7 cellular contexts compared by ENCODE assay signal in genomic region chr6:91081452-91082067, GRCh38.
DNase-seq lines count a peak whose midpoint lies in the region; TF ChIP-seq lines count a peak whose summit lies in the region.

No MANE protein-coding gene starts in this region.

- no peaks in the 10 kb centered on the region for H4K20me1 ChIP-seq in SU-DHL-6 (ENCODE audit: low read depth, low read length)

- no peaks in the 10 kb centered on the region for H3F3A ChIP-seq in SU-DHL-6 (ENCODE audit: insufficient read depth)

- H3K36me3 ChIP-seq in SU-DHL-6 (ENCODE audit: low read length) = no peaks in the 10 kb centered on the region

- no peak overlapping the region for H3K27ac ChIP-seq in SU-DHL-6 (ENCODE audit: low read depth, low read length)

- no peak overlapping the region for H3K4me3 ChIP-seq in GM12865 (ENCODE audit: low read depth, low read length)
- H3K4me3 ChIP-seq in SU-DHL-6 (ENCODE audit: insufficient read depth, low read length, poor library complexity, severe bottlenecking) = no peak overlapping the region
- H3K4me3 ChIP-seq in retinal pigment epithelial cell (ENCODE audit: low read length) = no peak overlapping the region

- H3K79me2 ChIP-seq in SU-DHL-6 (ENCODE audit: insufficient read depth, low read length) = no peaks in the 10 kb centered on the region

- H3K4me2 ChIP-seq in SU-DHL-6 (ENCODE audit: low read depth, low read length, poor library complexity, severe bottlenecking) = no peak overlapping the region

- no peaks in the 10 kb centered on the region for H3K9me2 ChIP-seq in SU-DHL-6 (replicated peaks; ENCODE audit: insufficient read depth, low read length)

- H2AFZ ChIP-seq in SU-DHL-6 (ENCODE audit: low read depth, low read length, severe bottlenecking) = no peak overlapping the region

- no peaks in the 10 kb centered on the region for H3K27me3 ChIP-seq in SU-DHL-6 (ENCODE audit: low read length)

- no peaks in the 10 kb centered on the region for H3K9me3 ChIP-seq in SU-DHL-6 (ENCODE audit: insufficient read depth, low read length)

- DNase-seq in GM12865 (ENCODE audit: low read depth) (peak; percentile 49), HCEC 1CT (peak; percentile 20), NCI-H1436 treated with DMSO at 0.1 percent for 48 hours (lab: John Stamatoyannopoulos, UW) (peak; percentile 39), germinal center (ENCODE audit: low spot score) (peak; percentile 16), retinal pigment epithelial cell (ENCODE audit: low read depth) (peak; percentile 60)
- no peak for DNase-seq in activated T-cell treated with anti-CD3 and anti-CD28 coated beads, Interleukin-2, amount 50 U/mL, for 48 hours

- TF ChIP-seq CTCF in GM12865 (IDR thresholded peaks at IDR 0.05; ENCODE audit: insufficient read depth, low read depth, low read length, missing control alignments) (peak; percentile 64), SU-DHL-6 (IDR thresholded peaks at IDR 0.05; ENCODE audit: insufficient read depth, low read length, poor library complexity, severe bottlenecking) (peak; percentile 53), retinal pigment epithelial cell (conservative IDR thresholded peaks at IDR 0.05; ENCODE audit: low read depth, low read length) (peak; percentile 63)

- no peak overlapping the region for H3K9ac ChIP-seq in SU-DHL-6 (ENCODE audit: low read length)

Comparison
In these comparisons a context has a peak if more than half of its experiments do, and no peak if none do; other contexts are left out.
1. DNase-seq: peak in GM12865 (single experiment), HCEC 1CT (single experiment), NCI-H1436 treated with DMSO at 0.1 percent for 48 hours (single experiment), germinal center (single experiment) and retinal pigment epithelial cell (single experiment); none in activated T-cell treated with anti-CD3 and anti-CD28 coated beads, Interleukin-2, amount 50 U/mL, for 48 hours (0 of 2).
2. Peak in every context shown above with its lines, with median percentiles within 50 percentile points of each other: CTCF ChIP-seq.